21 cellular contexts compared by ENCODE assay signal in genomic region chr22:19056951-19057401, GRCh38.
DNase-seq lines count a peak whose midpoint lies in the region; ATAC-seq and TF ChIP-seq lines count a peak whose summit lies in the region.
"Had no signal": no experiment of that assay in that cellular context is flagged by ENCODE, and none has a peak within 500 bp of the region (broad histone marks: within the 10 kb centered on the region; RNA-seq: fewer than 3 reads in every experiment).

No MANE protein-coding gene starts in this region.

- H3K4me3 ChIP-seq in spleen = no peak overlapping the region
- H3K4me3 ChIP-seq: GM12878, heart left ventricle, lung had no signal

- WGBS in spleen, 5 donors = 91 to 97% (median 94%) methylated on average over 13 of the region's 13 CpGs

- ATAC-seq in WTC11 = no peak
- ATAC-seq in activated CD8-positive, alpha-beta T cell treated with anti-CD3 and anti-CD28 coated beads, Interleukin-2, amount 10 ng/mL, durations not matched to agents 7 days and 5 days = no peak
- no peak for ATAC-seq in HG03135 (IDR thresholded peaks at IDR 0.05; ENCODE audit: unreplicated experiment)
- ATAC-seq: activated T-helper 17 cell treated with anti-CD3 and anti-CD28 coated beads, Interleukin-2, amount 50 U/mL, for 72 hours; GM12878 had no signal

- H3K4me1 ChIP-seq in spleen = no peaks in the 10 kb centered on the region

- no peaks in the 10 kb centered on the region for H3K27me3 ChIP-seq in spleen (replicated peaks in 1 of 7)
- H3K27me3 ChIP-seq: heart left ventricle had no signal

- H3K36me3 Mint-ChIP-seq in WTC11 = peaks cover 35% of the 10 kb centered on the region
- peaks cover 40% of the 10 kb centered on the region for H3K36me3 Mint-ChIP-seq in activated CD8-positive, alpha-beta T cell treated with anti-CD3 and anti-CD28 coated beads, Interleukin-2, amount 10 ng/mL, durations not matched to agents 7 days and 5 days (ENCODE audit: low read depth)

- no peak for TF ChIP-seq POLR2A in spleen (IDR thresholded peaks at IDR 0.05)

- no peaks in the 10 kb centered on the region for H3K9me3 Mint-ChIP-seq in WTC11
- H3K9me3 Mint-ChIP-seq in activated CD8-positive, alpha-beta T cell treated with anti-CD3 and anti-CD28 coated beads, Interleukin-2, amount 10 ng/mL, durations not matched to agents 7 days and 5 days (ENCODE audit: insufficient read depth) = no peaks in the 10 kb centered on the region
- H3K9me3 Mint-ChIP-seq: activated T-helper 17 cell treated with anti-CD3 and anti-CD28 coated beads, Interleukin-2, amount 50 U/mL, for 72 hours; CD4-positive, CD25-positive, alpha-beta regulatory T cell had no signal

- no peak overlapping the region for H3K27ac ChIP-seq in spleen
- H3K27ac ChIP-seq: heart left ventricle, KMS-11 had no signal

- H3K36me3 ChIP-seq in spleen = peaks cover 0 to 100% (median 83%) of the 10 kb centered on the region in 6 donors

- H3K27ac Mint-ChIP-seq in WTC11 = no peak overlapping the region
- H3K27ac Mint-ChIP-seq in activated CD8-positive, alpha-beta T cell treated with anti-CD3 and anti-CD28 coated beads, Interleukin-2, amount 10 ng/mL, durations not matched to agents 7 days and 5 days = no peak overlapping the region
- H3K27ac Mint-ChIP-seq: activated T-helper 17 cell treated with anti-CD3 and anti-CD28 coated beads, Interleukin-2, amount 50 U/mL, for 72 hours had no signal

- no peaks in the 10 kb centered on the region for H3K27me3 Mint-ChIP-seq in WTC11 (ENCODE audit: low read depth)
- H3K27me3 Mint-ChIP-seq in activated CD8-positive, alpha-beta T cell treated with anti-CD3 and anti-CD28 coated beads, Interleukin-2, amount 10 ng/mL, durations not matched to agents 7 days and 5 days (ENCODE audit: low read depth) = no peaks in the 10 kb centered on the region
- H3K27me3 Mint-ChIP-seq: activated T-helper 17 cell treated with anti-CD3 and anti-CD28 coated beads, Interleukin-2, amount 50 U/mL, for 72 hours; CD4-positive, CD25-positive, alpha-beta regulatory T cell; progenitor cell of endocrine pancreas had no signal

- TF ChIP-seq CTCF in WTC11 (IDR thresholded peaks at IDR 0.05) (no peak), spleen (IDR thresholded peaks at IDR 0.05 in 8 of 11, conservative IDR thresholded peaks at IDR 0.05 in 3 of 11) (no peak)

- POLR2A ChIA-PET in WTC11 (lab: Charles Lee) = no interaction called here
- POLR2A ChIA-PET in activated CD8-positive, alpha-beta T cell treated with anti-CD3 and anti-CD28 coated beads, Interleukin-2, amount 10 ng/mL, durations not matched to agents 7 days and 5 days (lab: Charles Lee) = no interaction called here

- CTCF ChIA-PET in WTC11 (lab: Charles Lee) = interaction anchor here (1.8 to 1.9 kb wide), 2 partner anchors 16 to 21 kb away, joined by 5 to 7 read pairs; no protein-coding TSS in a partner anchor
- CTCF ChIA-PET in activated CD8-positive, alpha-beta T cell treated with anti-CD3 and anti-CD28 coated beads, Interleukin-2, amount 10 ng/mL, durations not matched to agents 7 days and 5 days (lab: Charles Lee) = no interaction called here

- no peaks in the 10 kb centered on the region for H3K4me1 Mint-ChIP-seq in WTC11
- no peaks in the 10 kb centered on the region for H3K4me1 Mint-ChIP-seq in activated CD8-positive, alpha-beta T cell treated with anti-CD3 and anti-CD28 coated beads, Interleukin-2, amount 10 ng/mL, durations not matched to agents 7 days and 5 days (ENCODE audit: low read depth)

- no peak overlapping the region for H3K4me3 Mint-ChIP-seq in WTC11
- no peak overlapping the region for H3K4me3 Mint-ChIP-seq in activated CD8-positive, alpha-beta T cell treated with anti-CD3 and anti-CD28 coated beads, Interleukin-2, amount 10 ng/mL, durations not matched to agents 7 days and 5 days
- H3K4me3 Mint-ChIP-seq: activated T-helper 17 cell treated with anti-CD3 and anti-CD28 coated beads, Interleukin-2, amount 50 U/mL, for 72 hours; CD4-positive, CD25-positive, alpha-beta regulatory T cell had no signal

- intact Hi-C loops in spleen (cut with DNase I; ENCODE audit: low total_unique reads) = no loop called here

- H3K9me3 ChIP-seq in spleen = no peaks in the 10 kb centered on the region
- H3K9me3 ChIP-seq: heart left ventricle had no signal

- peak; percentile 42 for DNase-seq in activated CD8-positive, alpha-beta memory T cell treated with anti-CD3 and anti-CD28 coated beads for 24 hours
- DNase-seq in activated CD8-positive, alpha-beta memory T cell treated with anti-CD3 and anti-CD28 coated beads, Interleukin-2, amount 50 U/mL, for 4 hours = no peak
- DNase-seq in WTC11 (ENCODE audit: low spot score) (peak; percentile 7), islet precursor cell (peak; percentile 44), spleen (peak; percentile 67), NCI-H526 treated with DMSO at 0.1 percent for 48 hours (lab: John Stamatoyannopoulos, UW) (no peak)
- no peak for DNase-seq in activated CD8-positive, alpha-beta T cell treated with anti-CD3 and anti-CD28 coated beads, Interleukin-2, amount 10 ng/mL, durations not matched to agents 7 days and 5 days
- DNase-seq: activated CD4-positive, alpha-beta T cell treated with anti-CD3 and anti-CD28 coated beads for 48 hours; CD4-positive, CD25-positive, alpha-beta regulatory T cell; erythroblast; NCI-H1417; NCI-H345; NCI-H774; stimulated activated naive CD4-positive, alpha-beta T cell treated with Interleukin-2 at 50 U/mL for 16 hours had no signal

TF ChIP-seq in WTC11, 78 proteins besides CTCF, POLR2A, EP300 and RAD21:
- no peak for TF ChIP-seq ETV6 (CRISPR knock-in tag; IDR thresholded peaks at IDR 0.05)
- TF ChIP-seq ZNF121 (CRISPR knock-in tag; IDR thresholded peaks at IDR 0.05) = no peak
- no peak for TF ChIP-seq TCF7 (CRISPR knock-in tag; IDR thresholded peaks at IDR 0.05; ENCODE audit: low read depth)
- no peak for TF ChIP-seq ZNF232 (CRISPR knock-in tag; IDR thresholded peaks at IDR 0.05)
- no peak for TF ChIP-seq ATF1 (CRISPR knock-in tag; IDR thresholded peaks at IDR 0.05)
- no peak for TF ChIP-seq CBFB (CRISPR knock-in tag; IDR thresholded peaks at IDR 0.05; ENCODE audit: low read depth)
- TF ChIP-seq JAZF1 (CRISPR knock-in tag; IDR thresholded peaks at IDR 0.05) = no peak
- no peak for TF ChIP-seq SP1 (CRISPR knock-in tag; conservative IDR thresholded peaks at IDR 0.05)
- TF ChIP-seq FOXJ3 (CRISPR knock-in tag; IDR thresholded peaks at IDR 0.05; ENCODE audit: borderline replicate concordance) = no peak
- TF ChIP-seq, protein P1, sequence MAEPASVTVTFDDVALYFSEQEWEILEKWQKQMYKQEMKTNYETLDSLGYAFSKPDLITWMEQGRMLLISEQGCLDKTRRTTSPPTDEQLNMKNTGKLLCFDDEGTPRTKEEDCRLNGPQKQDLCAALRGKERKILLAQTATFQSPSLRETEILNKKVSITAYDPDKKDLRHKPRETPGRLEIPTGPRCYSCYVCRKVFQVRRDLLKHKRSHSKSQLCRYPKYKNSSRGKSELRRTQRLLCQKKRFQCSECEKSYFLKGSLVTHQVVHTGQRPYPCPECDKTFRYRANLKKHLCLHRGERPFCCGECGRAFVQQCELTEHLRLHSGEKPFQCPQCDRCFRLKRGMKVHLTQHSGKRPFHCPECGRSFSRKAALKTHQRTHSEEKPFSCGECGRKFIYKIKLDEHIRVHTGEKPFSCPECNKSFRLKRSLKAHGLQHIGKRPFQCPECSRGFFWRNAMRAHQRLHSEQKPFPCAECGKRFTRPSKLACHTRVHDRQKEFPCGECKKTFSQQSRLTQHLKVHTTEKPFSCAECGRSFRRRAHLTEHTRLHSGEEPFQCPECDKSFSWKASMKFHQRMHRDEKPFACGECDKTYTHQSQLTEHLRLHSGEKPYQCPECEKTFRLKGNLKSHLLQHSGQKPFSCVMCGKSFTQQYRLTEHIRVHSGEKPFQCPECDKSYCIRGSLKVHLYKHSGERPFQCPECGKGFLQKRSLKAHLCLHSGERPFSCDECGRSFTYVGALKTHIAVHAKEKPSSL (CRISPR knock-in tag; conservative IDR thresholded peaks at IDR 0.05) = no peak
- no peak for TF ChIP-seq GABPB1 (CRISPR knock-in tag; IDR thresholded peaks at IDR 0.05)
- TF ChIP-seq, protein P2, sequence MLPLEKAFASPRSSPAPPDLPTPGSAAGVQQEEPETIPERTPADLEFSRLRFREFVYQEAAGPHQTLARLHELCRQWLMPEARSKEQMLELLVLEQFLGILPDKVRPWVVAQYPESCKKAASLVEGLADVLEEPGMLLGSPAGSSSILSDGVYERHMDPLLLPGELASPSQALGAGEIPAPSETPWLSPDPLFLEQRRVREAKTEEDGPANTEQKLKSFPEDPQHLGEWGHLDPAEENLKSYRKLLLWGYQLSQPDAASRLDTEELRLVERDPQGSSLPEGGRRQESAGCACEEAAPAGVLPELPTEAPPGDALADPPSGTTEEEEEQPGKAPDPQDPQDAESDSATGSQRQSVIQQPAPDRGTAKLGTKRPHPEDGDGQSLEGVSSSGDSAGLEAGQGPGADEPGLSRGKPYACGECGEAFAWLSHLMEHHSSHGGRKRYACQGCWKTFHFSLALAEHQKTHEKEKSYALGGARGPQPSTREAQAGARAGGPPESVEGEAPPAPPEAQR (CRISPR knock-in tag; IDR thresholded peaks at IDR 0.05) = no peak
- TF ChIP-seq FOXK1 (CRISPR knock-in tag; IDR thresholded peaks at IDR 0.05) = no peak
- no peak for TF ChIP-seq ZNF317 (CRISPR knock-in tag; IDR thresholded peaks at IDR 0.05; ENCODE audit: borderline replicate concordance, low read depth)
- TF ChIP-seq SOX15 (CRISPR knock-in tag; IDR thresholded peaks at IDR 0.05) = no peak
- TF ChIP-seq CREB1 (CRISPR knock-in tag; IDR thresholded peaks at IDR 0.05) = no peak
- no peak for TF ChIP-seq E2F5 (CRISPR knock-in tag; IDR thresholded peaks at IDR 0.05)
- no peak for TF ChIP-seq MXD4 (CRISPR knock-in tag; IDR thresholded peaks at IDR 0.05; ENCODE audit: borderline replicate concordance)

Comparison
In these comparisons a context has a peak if more than half of its experiments do, and no peak if none do; other contexts are left out.
1. DNase-seq: peak in activated CD8-positive, alpha-beta memory T cell treated with anti-CD3 and anti-CD28 coated beads for 24 hours (single experiment), WTC11 (single experiment), islet precursor cell (single experiment) and spleen (single experiment); none in activated CD8-positive, alpha-beta memory T cell treated with anti-CD3 and anti-CD28 coated beads, Interleukin-2, amount 50 U/mL, for 4 hours (single experiment), NCI-H526 treated with DMSO at 0.1 percent for 48 hours (single experiment) and activated CD8-positive, alpha-beta T cell treated with anti-CD3 and anti-CD28 coated beads, Interleukin-2, amount 10 ng/mL, durations not matched to agents 7 days and 5 days (single experiment).